8 cellular contexts compared by ENCODE assay signal in the genomic region with DNA sequence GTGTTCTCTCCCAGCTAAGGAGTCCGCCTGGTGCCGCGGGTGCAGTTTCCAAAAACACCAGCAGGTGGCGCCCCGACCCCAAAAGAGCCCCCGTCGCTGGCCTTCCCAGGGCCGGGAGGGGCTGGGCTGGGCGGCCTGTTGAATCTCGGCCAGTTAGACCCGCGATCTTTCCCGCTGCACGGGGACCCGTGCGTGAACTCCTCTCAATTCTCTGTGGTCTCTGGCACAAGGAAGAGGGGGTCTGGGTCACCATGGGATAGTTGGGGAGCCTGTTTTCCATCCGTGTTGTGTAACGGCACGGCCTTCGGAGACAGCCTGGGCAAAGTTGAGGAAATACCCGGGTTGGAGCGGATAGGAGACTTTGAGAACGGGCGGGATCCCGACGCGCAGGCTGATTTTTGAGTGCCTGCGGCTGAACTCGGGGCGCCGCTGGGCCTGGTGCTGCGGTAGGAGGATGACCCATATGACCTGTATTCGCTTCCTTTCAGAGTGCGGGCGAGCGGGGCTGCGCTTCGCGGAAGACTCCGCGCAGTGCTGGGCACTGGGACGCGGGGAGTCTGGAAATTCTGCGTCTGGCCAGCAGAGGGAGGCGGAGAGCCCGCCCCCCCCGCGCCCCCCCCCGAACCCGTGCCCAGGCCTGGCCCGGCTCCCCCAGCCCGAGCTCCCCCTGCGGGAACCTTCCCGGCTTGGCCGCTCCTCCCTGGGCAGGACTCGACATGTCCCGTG. TPM values are rescaled to one million over a fixed set of nuclear protein-coding genes. Genes with fewer than 3 reads are reported as not detected.
DNase-seq lines count a peak whose midpoint lies in the region; ATAC-seq lines count a peak whose summit lies in the region.

No MANE protein-coding gene starts in this region.

- H3K79me1 ChIP-seq in mesendoderm (ENCODE audit: low read length): no peaks in the 10 kb centered on the region

- no peak overlapping the region for H2BK120ac ChIP-seq in mesendoderm (ENCODE audit: low read depth, low read length)

- no peaks in the 10 kb centered on the region for H3K9me3 Mint-ChIP-seq in effector memory CD8-positive, alpha-beta T cell

- H3K4me1 ChIP-seq in mesendoderm (ENCODE audit: control insufficient read depth, low read depth, low read length): no peaks in the 10 kb centered on the region

- no peak overlapping the region for H2AK5ac ChIP-seq in mesendoderm (ENCODE audit: low read length)

- H3K27me3 ChIP-seq in mesendoderm (ENCODE audit: insufficient read depth, low read length, poor library complexity): peaks cover 2% of the 10 kb centered on the region

- no peak overlapping the region for H4K5ac ChIP-seq in mesendoderm (ENCODE audit: low read length)

- H3K18ac ChIP-seq in mesendoderm (ENCODE audit: low read length): peak overlapping the region; percentile 9

- H3K56ac ChIP-seq in mesendoderm (ENCODE audit: low read length): peak overlapping the region; percentile 89

- H3K27me3 Mint-ChIP-seq in effector memory CD8-positive, alpha-beta T cell: peaks cover 35 to 43% of the 10 kb centered on the region in 2 donors

- no peaks in the 10 kb centered on the region for H3K36me3 ChIP-seq in mesendoderm (ENCODE audit: control insufficient read depth, insufficient read depth, low read length)

- H2BK5ac ChIP-seq in mesendoderm (ENCODE audit: low read length): no peak overlapping the region

- no peak overlapping the region for H2BK15ac ChIP-seq in mesendoderm (replicated peaks; ENCODE audit: low read depth)

- ATAC-seq in GM19043 (IDR thresholded peaks at IDR 0.05; ENCODE audit: low read depth, unreplicated experiment): peak; percentile 57
- peak; percentile 84 for ATAC-seq in HG03457 (IDR thresholded peaks at IDR 0.05; ENCODE audit: unreplicated experiment)
- ATAC-seq in effector memory CD8-positive, alpha-beta T cell (replicated peaks): peak; percentile 89

- H3K27ac Mint-ChIP-seq in effector memory CD8-positive, alpha-beta T cell: peak overlapping the region in 1 of 2 donors; percentile 36

- H3K4ac ChIP-seq in mesendoderm (ENCODE audit: low read depth, low read length): no peak overlapping the region

- H3K36me3 Mint-ChIP-seq in effector memory CD8-positive, alpha-beta T cell (ENCODE audit: insufficient read depth): peaks cover 7% of the 10 kb centered on the region

- WGBS in mesendoderm (ENCODE audit: extremely low coverage, insufficient coverage, low lambda C conversion rate): no CpG with 5 or more reads among the region's 57 CpGs

- H3K4me3 ChIP-seq in mesendoderm (ENCODE audit: low read length): peak overlapping the region; percentile 67

- peak overlapping the region; percentile 100 for H3K4me2 ChIP-seq in mesendoderm (ENCODE audit: low read length)

- no peak overlapping the region for H3K27ac ChIP-seq in mesendoderm (ENCODE audit: low read depth, low read length)

- no peak overlapping the region for H3K23ac ChIP-seq in mesendoderm (ENCODE audit: low read length)

- H3K79me2 ChIP-seq in mesendoderm (ENCODE audit: control insufficient read depth, insufficient read depth, low read length): no peaks in the 10 kb centered on the region

- H3K9ac ChIP-seq in mesendoderm (ENCODE audit: low read length): peak overlapping the region; percentile 79

- H4K8ac ChIP-seq in mesendoderm (ENCODE audit: low read depth, low read length): no peak overlapping the region

- peak; percentile 97 for DNase-seq in AG20443 (ENCODE audit: low spot score)
- peak; percentile 87 for DNase-seq in NCI-H82 (lab: John Stamatoyannopoulos, UW)
- DNase-seq in activated CD8-positive, alpha-beta memory T cell treated with anti-CD3 and anti-CD28 coated beads for 48 hours (ENCODE audit: low read depth in 2 of 3, low spot score in 2 of 3): peak; percentile 67 to 98 (median 95)
- peak; percentile 88 to 95 (median 89) for DNase-seq in effector memory CD8-positive, alpha-beta T cell
- DNase-seq in mesendoderm: peak; percentile 85
- peak; percentile 77 for DNase-seq in stimulated activated CD8-positive, alpha-beta memory T cell treated with anti-CD3 and anti-CD28 coated beads, Interleukin-12 subunit alpha, Interleukin-12 subunit beta, amount 100 ng/mL, for 4 hours (ENCODE audit: low read depth)

- peaks cover 0 to 4% of the 10 kb centered on the region in 2 donors for H3K4me1 Mint-ChIP-seq in effector memory CD8-positive, alpha-beta T cell (ENCODE audit: low read depth in 2 of 2)

- H3K4me3 Mint-ChIP-seq in effector memory CD8-positive, alpha-beta T cell: peak overlapping the region; percentile 80 to 82

RNA-seq across cellular contexts. Expression of a gene that starts 7.9 kb away (rescaled TPM):
- polyA plus RNA-seq in mesendoderm (2013, experiment 1 of 2): 0.04 TPM
- 0.03 TPM for polyA plus RNA-seq in mesendoderm (2013, experiment 2 of 2)
